Comparison of ENCODE assay signal across 14 cellular contexts in genomic region chr9:112341741-112342140, GRCh38. TPM values are rescaled to one million over a fixed set of nuclear protein-coding genes. Genes with fewer than 3 reads are reported as not detected.
A peak's percentile ranks its signal among the peaks of the same experiment; 100 is the strongest.
DNase-seq lines count a peak whose midpoint lies in the region; ATAC-seq and TF ChIP-seq lines count a peak whose summit lies in the region.
"Had no signal": no experiment of that assay in that cellular context is flagged by ENCODE, and none has a peak within 500 bp of the region (broad histone marks: within the 10 kb centered on the region; RNA-seq: fewer than 3 reads in every experiment).

No MANE protein-coding gene starts in this region.

- no peak overlapping the region for H4K5ac ChIP-seq in H9 (ENCODE audit: insufficient read length, low read depth, low read length)

- H4K8ac ChIP-seq in H9 (replicated peaks; ENCODE audit: insufficient read length, low read depth, low read length) = no peak overlapping the region

- H3K9me3 Mint-ChIP-seq in H9 = peaks cover 5 to 9% of the 10 kb centered on the region in 2 experiments; a peak in 2 of 5 replicates
- H3K9me3 Mint-ChIP-seq in CD4-positive, alpha-beta memory T cell = no peaks in the 10 kb centered on the region
- H3K9me3 Mint-ChIP-seq in stimulated activated naive CD8-positive, alpha-beta T cell treated with anti-CD3 and anti-CD28 coated beads, Interleukin-15, amount 100 ng/mL, for 72 hours = no peaks in the 10 kb centered on the region

- no peak overlapping the region for H3K56ac ChIP-seq in H9 (ENCODE audit: insufficient read length, low read depth, low read length)

- no peak overlapping the region for H2BK120ac ChIP-seq in H9 (ENCODE audit: low read depth, low read length, poor library complexity, severe bottlenecking)

- peak overlapping the region; percentile 62 for H2BK12ac ChIP-seq in H9 (ENCODE audit: insufficient read length, low read depth, low read length)

- no peak overlapping the region for H2BK20ac ChIP-seq in H9 (ENCODE audit: low read depth, low read length, poor library complexity, severe bottlenecking)

- H3K9ac ChIP-seq in H9 (ENCODE audit: extremely low read depth, insufficient read length, low read length) = no peak overlapping the region
- H3K9ac ChIP-seq: parathyroid adenoma had no signal

- H4K91ac ChIP-seq in H9 (ENCODE audit: insufficient read length, low read depth, low read length) = no peak overlapping the region

- H3K4me2 ChIP-seq in H9 (ENCODE audit: insufficient read depth, insufficient read length, low read length) = peak overlapping the region; percentile 28

- H3K27me3 Mint-ChIP-seq in H9 (ENCODE audit: low read depth) = no peaks in the 10 kb centered on the region
- peaks cover 0 to 2% of the 10 kb centered on the region in 2 donors for H3K27me3 Mint-ChIP-seq in CD4-positive, alpha-beta memory T cell
- H3K27me3 Mint-ChIP-seq in stimulated activated naive CD8-positive, alpha-beta T cell treated with anti-CD3 and anti-CD28 coated beads, Interleukin-15, amount 100 ng/mL, for 72 hours = no peaks in the 10 kb centered on the region

- H3K4me3 Mint-ChIP-seq in H9 = no peak overlapping the region
- H3K4me3 Mint-ChIP-seq in CD4-positive, alpha-beta memory T cell = no peak overlapping the region
- H3K4me3 Mint-ChIP-seq in stimulated activated naive CD8-positive, alpha-beta T cell treated with anti-CD3 and anti-CD28 coated beads, Interleukin-15, amount 100 ng/mL, for 72 hours = no peak overlapping the region

- no peaks in the 10 kb centered on the region for H4K20me1 ChIP-seq in H9 (ENCODE audit: control insufficient read depth, insufficient read depth, insufficient read length)

- no peak overlapping the region for H3K18ac ChIP-seq in H9 (ENCODE audit: insufficient read length, low read depth, low read length)

- no peaks in the 10 kb centered on the region for H3K79me1 ChIP-seq in H9 (ENCODE audit: insufficient read depth, low read depth, low read length, poor library complexity, severe bottlenecking)

- H3K9me3 ChIP-seq in H9 (ENCODE audit: control insufficient read depth, low read depth, low read length) = no peaks in the 10 kb centered on the region
- H3K9me3 ChIP-seq in SJSA1 (replicated peaks) = no peaks in the 10 kb centered on the region
- H3K9me3 ChIP-seq in CD4-positive, alpha-beta memory T cell (ENCODE audit: control insufficient read depth in 1 of 2, low read length in 2 of 2) = no peaks in the 10 kb centered on the region
- H3K9me3 ChIP-seq: body of pancreas, upper lobe of right lung had no signal

- ATAC-seq in stimulated activated naive CD8-positive, alpha-beta T cell treated with anti-CD3 and anti-CD28 coated beads, Interleukin-15, amount 100 ng/mL, for 72 hours = no peak
- ATAC-seq: body of pancreas, upper lobe of right lung had no signal

- H3K4me3 ChIP-seq in SJSA1 = no peak overlapping the region
- no peak overlapping the region for H3K4me3 ChIP-seq in CD4-positive, alpha-beta memory T cell (ENCODE audit: low read length in 2 of 2)
- H3K4me3 ChIP-seq: body of pancreas, lung, upper lobe of right lung had no signal

- H2AFZ ChIP-seq in H9 (ENCODE audit: low read length) = peak overlapping the region; percentile 14
- H2AFZ ChIP-seq: parathyroid adenoma had no signal

- no peak overlapping the region for H3K4ac ChIP-seq in H9 (ENCODE audit: low read depth, low read length)

- no peaks in the 10 kb centered on the region; a peak in 1 of 7 replicates for H3K36me3 Mint-ChIP-seq in H9 (ENCODE audit: insufficient read depth in 1 of 3, low read depth in 3 of 3)
- H3K36me3 Mint-ChIP-seq in CD4-positive, alpha-beta memory T cell = no peaks in the 10 kb centered on the region

- no peak overlapping the region for H3K14ac ChIP-seq in H9 (ENCODE audit: insufficient read depth, low read length)

- POLR2A ChIA-PET in CD4-positive, alpha-beta memory T cell (lab: Charles Lee; ENCODE audit: partially characterized antibody) = no interaction called here

- H3K4me1 ChIP-seq in H9 (ENCODE audit: insufficient read depth, low read length) (peaks cover 6% of the 10 kb centered on the region; the same call in 1 of the 2 replicates), SJSA1 (replicated peaks) (peaks cover 30% of the 10 kb centered on the region)
- no peaks in the 10 kb centered on the region for H3K4me1 ChIP-seq in CD4-positive, alpha-beta memory T cell (ENCODE audit: insufficient read depth, low read length)
- H3K4me1 ChIP-seq: parathyroid adenoma, upper lobe of right lung had no signal

- H3K27ac Mint-ChIP-seq in H9 = peak overlapping the region in 2 of 3 experiments; percentile 2 to 17; a peak in 2 of 7 replicates
- no peak overlapping the region for H3K27ac Mint-ChIP-seq in CD4-positive, alpha-beta memory T cell
- H3K27ac Mint-ChIP-seq in stimulated activated naive CD8-positive, alpha-beta T cell treated with anti-CD3 and anti-CD28 coated beads, Interleukin-15, amount 100 ng/mL, for 72 hours = no peak overlapping the region

- no peak overlapping the region for H2BK5ac ChIP-seq in H9 (ENCODE audit: insufficient read length, low read length)

- no peak for TF ChIP-seq CTCF in 22Rv1 (IDR thresholded peaks at IDR 0.05)
- no peak for TF ChIP-seq CTCF in H9 (conservative IDR thresholded peaks at IDR 0.05)

- peak overlapping the region; percentile 16; the same call in 1 of the 2 replicates for H3K27ac ChIP-seq in 22Rv1
- H3K27ac ChIP-seq in H9 (ENCODE audit: insufficient read length, low read depth, low read length) = peak overlapping the region; percentile 13
- H3K27ac ChIP-seq in SJSA1 = peak overlapping the region; percentile 46
- H3K27ac ChIP-seq in CD4-positive, alpha-beta memory T cell (ENCODE audit: low read depth, low read length) = no peak overlapping the region
- H3K27ac ChIP-seq: body of pancreas, parathyroid adenoma, upper lobe of right lung had no signal

- H3K36me3 ChIP-seq in SJSA1 = no peaks in the 10 kb centered on the region
- H3K36me3 ChIP-seq in CD4-positive, alpha-beta memory T cell (ENCODE audit: insufficient read depth, low read length) = no peaks in the 10 kb centered on the region
- H3K36me3 ChIP-seq: upper lobe of right lung had no signal

- H3K79me2 ChIP-seq in H9 (ENCODE audit: insufficient read depth, low read length) = no peaks in the 10 kb centered on the region
- H3K79me2 ChIP-seq: parathyroid adenoma had no signal

- CTCF ChIA-PET in CD4-positive, alpha-beta memory T cell (lab: Charles Lee; ENCODE audit: partially characterized antibody) = no interaction called here

- H3T11ph ChIP-seq in H9 (ENCODE audit: low read length) = no peak overlapping the region

- intact Hi-C loops in CD4-positive, alpha-beta memory T cell (cut with micrococcal nuclease) = no loop called here

- no peak overlapping the region for H2BK15ac ChIP-seq in H9 (ENCODE audit: low read depth, low read length)

- no peaks in the 10 kb centered on the region for H3K23me2 ChIP-seq in H9 (ENCODE audit: insufficient read length, low read depth, low read length, poor library complexity, severe bottlenecking)

- no peak for DNase-seq in H9
- DNase-seq in SJSA1 (ENCODE audit: low read depth in 1 of 2, low spot score in 2 of 2) = peak; percentile 65 to 82
- DNase-seq in glomerular visceral epithelial cell (ENCODE audit: extremely low spot score) = peak; percentile 79
- DNase-seq in CD4-positive, alpha-beta memory T cell = no peak
- DNase-seq in DMS79 treated with DMSO at 0.1 percent for 48 hours (lab: John Stamatoyannopoulos, UW) = no peak
- no peak for DNase-seq in stimulated activated naive CD8-positive, alpha-beta T cell treated with anti-CD3 and anti-CD28 coated beads, Interleukin-15, amount 100 ng/mL, for 72 hours
- no peak for DNase-seq in NK-92 treated with Interleukin-12 subunit alpha and Interleukin-12 subunit beta, amount 100 ng/mL, for 24 hours (lab: John Stamatoyannopoulos, UW)
- DNase-seq: activated CD4-positive, alpha-beta T cell treated with anti-CD3 and anti-CD28 coated beads, Interleukin-2, amount 50 U/mL, for 48 hours; body of pancreas; NCI-H1048; upper lobe of right lung had no signal

- H3K4me1 Mint-ChIP-seq in H9 = peaks cover 6 to 8% of the 10 kb centered on the region in 2 experiments
- no peaks in the 10 kb centered on the region for H3K4me1 Mint-ChIP-seq in CD4-positive, alpha-beta memory T cell
- H3K4me1 Mint-ChIP-seq in stimulated activated naive CD8-positive, alpha-beta T cell treated with anti-CD3 and anti-CD28 coated beads, Interleukin-15, amount 100 ng/mL, for 72 hours = no peaks in the 10 kb centered on the region

- no peak overlapping the region for H2AK5ac ChIP-seq in H9 (ENCODE audit: insufficient read length, low read length)

- H3K27me3 ChIP-seq in H9 (ENCODE audit: insufficient read depth, low read length) = no peaks in the 10 kb centered on the region
- H3K27me3 ChIP-seq in SJSA1 (replicated peaks) = no peaks in the 10 kb centered on the region
- H3K27me3 ChIP-seq in CD4-positive, alpha-beta memory T cell (ENCODE audit: insufficient read depth, low read length) = no peaks in the 10 kb centered on the region
- H3K27me3 ChIP-seq: body of pancreas, upper lobe of right lung had no signal

- no peak overlapping the region for H3K23ac ChIP-seq in H9 (ENCODE audit: insufficient read length, low read depth, low read length)

RNA-seq across cellular contexts. Expression of gene PTBP3, which starts 8.3 kb away (rescaled TPM):
- 89.5 and 93.1 TPM in 2 replicates for total RNA-seq in H9 (2021)
- total RNA-seq in SJSA1 (2014; rRNA removed; shearing (Covaris generic)) = 54.1 and 90.3 TPM in 2 replicates
- total RNA-seq in CD4-positive, alpha-beta memory T cell = 100 to 1,000 TPM; 133 to 139 TPM
- polyA plus RNA-seq in CD4-positive, alpha-beta memory T cell = 10 to 100 TPM; 30.0 to 44.4 TPM

RNA-seq across cellular contexts. Expression of gene HSDL2, which starts 38.2 kb away (rescaled TPM):
- total RNA-seq in H9 (2021) = 16.5 and 16.6 TPM in 2 replicates
- total RNA-seq in SJSA1 (2014; rRNA removed; shearing (Covaris generic)) = 26.3 and 37.4 TPM in 2 replicates
- total RNA-seq in CD4-positive, alpha-beta memory T cell = 10 to 100 TPM; 12.4 to 15.3 TPM
- 10 to 100 TPM; 14.8 to 21.7 TPM for polyA plus RNA-seq in CD4-positive, alpha-beta memory T cell

Comparison
In these comparisons a context has a peak if more than half of its experiments do, and no peak if none do; other contexts are left out.
1. DNase-seq: peak in SJSA1 (2 of 2) and glomerular visceral epithelial cell (single experiment); none in H9 (single experiment), CD4-positive, alpha-beta memory T cell (0 of 5), DMS79 treated with DMSO at 0.1 percent for 48 hours (single experiment), stimulated activated naive CD8-positive, alpha-beta T cell treated with anti-CD3 and anti-CD28 coated beads, Interleukin-15, amount 100 ng/mL, for 72 hours (0 of 2) and NK-92 treated with Interleukin-12 subunit alpha and Interleukin-12 subunit beta, amount 100 ng/mL, for 24 hours (single experiment).
2. H3K27ac Mint-ChIP-seq: peak in H9 (2 of 3); none in CD4-positive, alpha-beta memory T cell (0 of 7) and stimulated activated naive CD8-positive, alpha-beta T cell treated with anti-CD3 and anti-CD28 coated beads, Interleukin-15, amount 100 ng/mL, for 72 hours (0 of 2).